ENCODE assay signal across 9 cellular contexts in the genomic region with DNA sequence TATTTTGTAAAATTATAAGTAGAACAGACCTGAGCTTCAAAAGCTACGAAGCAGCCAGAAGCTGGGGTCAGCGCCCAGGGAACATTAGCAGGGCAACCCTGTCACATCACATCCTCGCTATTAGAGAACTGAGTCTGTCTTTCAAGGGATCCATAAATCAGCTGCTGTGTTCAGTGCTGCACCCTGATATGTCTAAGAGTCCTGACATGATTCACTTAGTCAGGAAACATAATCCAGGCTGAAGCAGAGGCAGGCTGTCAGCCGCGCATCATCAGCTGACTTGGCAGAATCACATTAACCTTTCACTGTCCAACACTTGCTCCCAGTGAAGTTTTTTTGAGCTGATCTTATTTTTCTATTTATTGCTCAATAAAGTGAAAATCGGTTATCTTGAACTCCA. TPM values are rescaled to one million over a fixed set of nuclear protein-coding genes. Genes with fewer than 3 reads are reported as not detected.
A peak's percentile ranks its signal among the peaks of the same experiment; 100 is the strongest.
DNase-seq lines count a peak whose midpoint lies in the region; ATAC-seq and TF ChIP-seq lines count a peak whose summit lies in the region.
"Had no signal": no experiment of that assay in that cellular context is flagged by ENCODE, and none has a peak within 500 bp of the region (broad histone marks: within the 10 kb centered on the region; RNA-seq: fewer than 3 reads in every experiment).

No MANE protein-coding gene starts in this region.

- H3F3A ChIP-seq in GM23248 (ENCODE audit: insufficient read depth) = peaks cover 15% of the 10 kb centered on the region

- H3K27me3 ChIP-seq in GM23248 (replicated peaks; ENCODE audit: insufficient read depth) (no peaks in the 10 kb centered on the region), osteoblast (ENCODE audit: insufficient read depth, low read length) (no peaks in the 10 kb centered on the region)

- H4K20me1 ChIP-seq in GM23248 (ENCODE audit: insufficient read depth) (no peaks in the 10 kb centered on the region), osteoblast (ENCODE audit: insufficient read depth, low read length) (no peaks in the 10 kb centered on the region)

- in situ Hi-C loops in GM23248 (cut with MboI) = loop anchor here (25.0 kb wide), 1 partner anchor 425 kb away; no protein-coding TSS in a partner anchor

- intact Hi-C loops in posterior vena cava (cut with DNase I) = no loop called here

- no peak overlapping the region for H3K9ac ChIP-seq in GM23248

- H3K36me3 ChIP-seq in GM23248 (ENCODE audit: low read depth) (no peaks in the 10 kb centered on the region), osteoblast (ENCODE audit: insufficient read depth, low read length) (no peaks in the 10 kb centered on the region)

- DNase-seq in GM23248 (peak; percentile 66), RKO (ENCODE audit: low spot score) (peak; percentile 85), fibroblast of peridontal ligament (ENCODE audit: extremely low read depth) (peak; percentile 72), osteoblast (ENCODE audit: insufficient read length, low spot score, missing footprints) (peak; percentile 47), posterior vena cava (ENCODE audit: low spot score) (no peak), NCI-H1930 (lab: John Stamatoyannopoulos, UW) (no peak)
- no peak for DNase-seq in stimulated activated CD4-positive, alpha-beta T cell treated with anti-CD3 and anti-CD28 coated beads, Interleukin-4, amount 100 ng/mL, for 24 hours
- DNase-seq: H9 had no signal

- WGBS in GM23248 (ENCODE audit: low coverage in 1 of 2, low lambda C conversion rate in 2 of 2, missing lambda C conversion rate in 2 of 2), 2 experiments = 5 to 7% methylated on average over 6 of the region's 6 CpGs

- H3K4me1 ChIP-seq in GM23248 (ENCODE audit: insufficient read depth) = peaks cover 23% of the 10 kb centered on the region
- H3K4me1 ChIP-seq in osteoblast (ENCODE audit: insufficient read depth, low read length) = peaks cover 25% of the 10 kb centered on the region

- no peak for TF ChIP-seq CTCF in osteoblast (IDR thresholded peaks at IDR 0.05; ENCODE audit: extremely low read depth, low read depth, low read length)

- H3K79me2 ChIP-seq in GM23248 (ENCODE audit: insufficient read depth) = no peaks in the 10 kb centered on the region
- no peaks in the 10 kb centered on the region for H3K79me2 ChIP-seq in osteoblast (ENCODE audit: insufficient read depth, low read length)

- H3K4me2 ChIP-seq in GM23248 (ENCODE audit: unreplicated experiment) (no peak overlapping the region), osteoblast (ENCODE audit: insufficient read depth, low read length) (peak overlapping the region; percentile 66)

- H3K9me2 ChIP-seq in GM23248 (ENCODE audit: insufficient read depth) = no peaks in the 10 kb centered on the region

- H2AFZ ChIP-seq in GM23248 (peak overlapping the region; percentile 36; the same call in 1 of the 2 replicates), osteoblast (ENCODE audit: low read length) (peak overlapping the region; percentile 77)

- no peaks in the 10 kb centered on the region for H3K9me3 ChIP-seq in GM23248 (ENCODE audit: low read depth)
- H3K9me3 ChIP-seq in osteoblast (ENCODE audit: low read depth, low read length) = no peaks in the 10 kb centered on the region

- H3K4me3 ChIP-seq in GM23248 = no peak overlapping the region
- H3K4me3 ChIP-seq in osteoblast (ENCODE audit: insufficient read depth, low read length) = no peak overlapping the region

- H3K27ac ChIP-seq in GM23248 (no peak overlapping the region), osteoblast (ENCODE audit: low read depth, low read length) (peak overlapping the region; percentile 22)

- no peak for ATAC-seq in HG03135 (IDR thresholded peaks at IDR 0.05; ENCODE audit: unreplicated experiment)

RNA-seq across cellular contexts. Expression of a gene that starts 23.5 kb away (rescaled TPM):
- 0.11 TPM in 1 of 2 replicates, not detected in the other for total RNA-seq in GM23248 (2014; rRNA removed; shearing (Covaris generic))
- polyA plus RNA-seq in GM23248 (2016; fragmentation: Nextera tagmentation; extraction: Ambion mirVana) = 0.08 TPM in 1 of 2 replicates, not detected in the other
- 0.36 and 0.59 TPM in 2 replicates for total RNA-seq in osteoblast
- under 1 TPM; 0.05 to 0.19 TPM for total RNA-seq in posterior vena cava

Comparison
In these comparisons a context has a peak if more than half of its experiments do, and no peak if none do; other contexts are left out.
1. DNase-seq: peak in GM23248 (single experiment), RKO (single experiment), fibroblast of peridontal ligament (single experiment) and osteoblast (single experiment); none in posterior vena cava (single experiment), stimulated activated CD4-positive, alpha-beta T cell treated with anti-CD3 and anti-CD28 coated beads, Interleukin-4, amount 100 ng/mL, for 24 hours (single experiment) and NCI-H1930 (0 of 2).